In genomic region chr15:45118131-45118588, GRCh38 we compare ENCODE assay signal across 8 cellular contexts. TPM values are rescaled to one million over a fixed set of nuclear protein-coding genes. Genes with fewer than 3 reads are reported as not detected.
A peak's percentile ranks its signal among the peaks of the same experiment; 100 is the strongest.
DNase-seq lines count a peak whose midpoint lies in the region; ATAC-seq and TF ChIP-seq lines count a peak whose summit lies in the region.

No MANE protein-coding gene starts in this region.

- TF ChIP-seq CTCF in DND-41 (IDR thresholded peaks at IDR 0.05; ENCODE audit: borderline replicate concordance, extremely low read depth, low read length, poor library complexity, severe bottlenecking) (peak; percentile 99), KMS-11 (conservative IDR thresholded peaks at IDR 0.05; ENCODE audit: low read depth, low read length) (peak; percentile 98), neural crest cell (conservative IDR thresholded peaks at IDR 0.05) (peak; percentile 99)

- H3K27ac Mint-ChIP-seq in neural crest cell (ENCODE audit: unreplicated experiment): no peak overlapping the region
- H3K27ac Mint-ChIP-seq in stimulated activated naive CD8-positive, alpha-beta T cell treated with anti-CD3 and anti-CD28 coated beads, Interleukin-15, Interleukin-2, amounts not matched to agents 100 ng/mL and 50 ng/mL, for 24 hours: no peak overlapping the region

- H3K27ac ChIP-seq in DND-41 (ENCODE audit: low read length) (no peak overlapping the region), KMS-11 (no peak overlapping the region)

- no peak overlapping the region for H3K4me2 ChIP-seq in DND-41 (ENCODE audit: insufficient read depth, low read length)
- peak overlapping the region; percentile 39; the same call in 1 of the 2 replicates for H3K4me2 ChIP-seq in KMS-11

- H3K36me3 ChIP-seq in DND-41 (ENCODE audit: insufficient read depth, low read length) (no peaks in the 10 kb centered on the region), KMS-11 (ENCODE audit: insufficient read depth) (no peaks in the 10 kb centered on the region)

- peak overlapping the region; percentile 71 for H3K4me3 Mint-ChIP-seq in activated T-cell treated with anti-CD3 and anti-CD28 coated beads, Interleukin-2, amount 50 U/mL, for 4 hours
- no peak overlapping the region for H3K4me3 Mint-ChIP-seq in neural crest cell
- peak overlapping the region; percentile 68 for H3K4me3 Mint-ChIP-seq in stimulated activated naive CD8-positive, alpha-beta T cell treated with anti-CD3 and anti-CD28 coated beads, Interleukin-15, Interleukin-2, amounts not matched to agents 100 ng/mL and 50 ng/mL, for 24 hours

- H3K27me3 ChIP-seq in DND-41 (ENCODE audit: insufficient read depth, low read length, poor library complexity) (no peaks in the 10 kb centered on the region), KMS-11 (ENCODE audit: insufficient read depth, low read depth) (peaks cover 21% of the 10 kb centered on the region)

- H3K79me2 ChIP-seq in DND-41 (ENCODE audit: insufficient read depth, low read length) (no peaks in the 10 kb centered on the region), KMS-11 (ENCODE audit: insufficient read depth, low read depth) (no peaks in the 10 kb centered on the region)

- H3K9me3 ChIP-seq in DND-41 (ENCODE audit: insufficient read depth, low read length, severe bottlenecking): no peaks in the 10 kb centered on the region

- peaks cover 32% of the 10 kb centered on the region for H3K4me1 Mint-ChIP-seq in activated T-cell treated with anti-CD3 and anti-CD28 coated beads, Interleukin-2, amount 50 U/mL, for 4 hours (ENCODE audit: low read depth)
- peaks cover 6% of the 10 kb centered on the region for H3K4me1 Mint-ChIP-seq in neural crest cell
- peaks cover 28% of the 10 kb centered on the region for H3K4me1 Mint-ChIP-seq in stimulated activated naive CD8-positive, alpha-beta T cell treated with anti-CD3 and anti-CD28 coated beads, Interleukin-15, Interleukin-2, amounts not matched to agents 100 ng/mL and 50 ng/mL, for 24 hours (ENCODE audit: low read depth)

- H4K20me1 ChIP-seq in DND-41 (ENCODE audit: insufficient read depth, low read length): no peaks in the 10 kb centered on the region
- no peaks in the 10 kb centered on the region for H4K20me1 ChIP-seq in KMS-11 (ENCODE audit: insufficient read depth)

- peak; percentile 99 for ATAC-seq in DND-41 (ENCODE audit: insufficient read depth, low read depth)
- peak; percentile 93 for ATAC-seq in GM21825 (IDR thresholded peaks at IDR 0.05; ENCODE audit: unreplicated experiment)
- peak; percentile 95 to 97 for ATAC-seq in activated T-cell treated with anti-CD3 and anti-CD28 coated beads, Interleukin-2, amount 50 U/mL, for 4 hours

- no peaks in the 10 kb centered on the region for H3K36me3 Mint-ChIP-seq in activated T-cell treated with anti-CD3 and anti-CD28 coated beads, Interleukin-2, amount 50 U/mL, for 4 hours (ENCODE audit: insufficient read depth)
- H3K36me3 Mint-ChIP-seq in neural crest cell (ENCODE audit: low read depth): no peaks in the 10 kb centered on the region
- H3K36me3 Mint-ChIP-seq in stimulated activated naive CD8-positive, alpha-beta T cell treated with anti-CD3 and anti-CD28 coated beads, Interleukin-15, Interleukin-2, amounts not matched to agents 100 ng/mL and 50 ng/mL, for 24 hours (ENCODE audit: low read depth): no peaks in the 10 kb centered on the region

- H2AFZ ChIP-seq in DND-41 (ENCODE audit: low read depth, low read length) (no peak overlapping the region), KMS-11 (ENCODE audit: low read depth) (peak overlapping the region; percentile 66; the same call in 1 of the 2 replicates)

- H3K4me3 ChIP-seq in DND-41 (ENCODE audit: low read depth in 1 of 2, low read length in 2 of 2) (no peak overlapping the region), KMS-11 (IDR thresholded peaks at IDR 0.05; ENCODE audit: insufficient read depth, low read depth, low read length) (no peak overlapping the region)

- peaks cover 85% of the 10 kb centered on the region for H3K27me3 Mint-ChIP-seq in activated T-cell treated with anti-CD3 and anti-CD28 coated beads, Interleukin-2, amount 50 U/mL, for 4 hours (ENCODE audit: low read depth)
- peaks cover 70% of the 10 kb centered on the region for H3K27me3 Mint-ChIP-seq in neural crest cell (ENCODE audit: low read depth)
- peaks cover 59% of the 10 kb centered on the region for H3K27me3 Mint-ChIP-seq in stimulated activated naive CD8-positive, alpha-beta T cell treated with anti-CD3 and anti-CD28 coated beads, Interleukin-15, Interleukin-2, amounts not matched to agents 100 ng/mL and 50 ng/mL, for 24 hours

- no peaks in the 10 kb centered on the region for H3K9me3 Mint-ChIP-seq in activated T-cell treated with anti-CD3 and anti-CD28 coated beads, Interleukin-2, amount 50 U/mL, for 4 hours
- H3K9me3 Mint-ChIP-seq in neural crest cell: peaks cover 4% of the 10 kb centered on the region
- no peaks in the 10 kb centered on the region for H3K9me3 Mint-ChIP-seq in stimulated activated naive CD8-positive, alpha-beta T cell treated with anti-CD3 and anti-CD28 coated beads, Interleukin-15, Interleukin-2, amounts not matched to agents 100 ng/mL and 50 ng/mL, for 24 hours

- H3K9ac ChIP-seq in DND-41 (ENCODE audit: low read depth, low read length): no peak overlapping the region
- H3K9ac ChIP-seq in KMS-11: no peak overlapping the region

- H3K4me1 ChIP-seq in DND-41 (ENCODE audit: insufficient read depth, low read length): peaks cover 3% of the 10 kb centered on the region; the same call in 1 of the 2 replicates
- H3K4me1 ChIP-seq in KMS-11 (ENCODE audit: low read depth, poor library complexity, severe bottlenecking): no peaks in the 10 kb centered on the region

- DNase-seq in DND-41: peak; percentile 83
- peak; percentile 78 for DNase-seq in activated T-cell treated with anti-CD3 and anti-CD28 coated beads, Interleukin-2, amount 50 U/mL, for 4 hours
- DNase-seq in fibroblast of peridontal ligament (ENCODE audit: extremely low read depth): peak; percentile 87
- DNase-seq in neural crest cell (ENCODE audit: low read depth, low spot score): peak; percentile 89

TF ChIP-seq in PFSK-1, 5 proteins besides CTCF, POLR2A, EP300 and RAD21:
- peak; percentile 28 for TF ChIP-seq FOXP2 (optimal IDR thresholded peaks at IDR 0.05; ENCODE audit: borderline replicate concordance, extremely low read depth, extremely low read length, insufficient read depth)
- no peak for TF ChIP-seq TAF1 (IDR thresholded peaks at IDR 0.05; ENCODE audit: borderline replicate concordance, insufficient read depth, low read length)

RNA-seq across cellular contexts. Expression of gene DUOXA2, which starts 4.0 kb away (rescaled TPM):
- polyA plus RNA-seq in PFSK-1 (2012; ENCODE audit: insufficient read length, low read depth): not detected
- not detected for total RNA-seq in activated T-cell treated with anti-CD3 and anti-CD28 coated beads, Interleukin-2, amount 50 U/mL, for 4 hours
- total RNA-seq in neural crest cell: not detected in 2 replicates

RNA-seq across cellular contexts. Expression of gene DUOX2, which starts 4.2 kb away (rescaled TPM):
- polyA plus RNA-seq in PFSK-1 (2012; ENCODE audit: insufficient read length, low read depth): not detected
- total RNA-seq in activated T-cell treated with anti-CD3 and anti-CD28 coated beads, Interleukin-2, amount 50 U/mL, for 4 hours: under 1 TPM; 0.05 to 0.11 (median 0.10) TPM
- total RNA-seq in neural crest cell: 0.02 TPM in 1 of 2 replicates, not detected in the other

RNA-seq across cellular contexts. Expression of gene DUOXA1, which starts 11.5 kb away (rescaled TPM):
- not detected for polyA plus RNA-seq in PFSK-1 (2012; ENCODE audit: insufficient read length, low read depth)
- total RNA-seq in activated T-cell treated with anti-CD3 and anti-CD28 coated beads, Interleukin-2, amount 50 U/mL, for 4 hours: under 1 TPM; 0.08 to 0.58 (median 0.24) TPM
- total RNA-seq in neural crest cell: not detected in 2 replicates

RNA-seq across cellular contexts. Expression of gene DUOX1, which starts 11.6 kb away (rescaled TPM):
- polyA plus RNA-seq in PFSK-1 (2012; ENCODE audit: insufficient read length, low read depth): not detected
- under 1 TPM; 0.13 to 0.42 (median 0.22) TPM for total RNA-seq in activated T-cell treated with anti-CD3 and anti-CD28 coated beads, Interleukin-2, amount 50 U/mL, for 4 hours
- total RNA-seq in neural crest cell: not detected in 2 replicates
